In genomic region chr4:111847256-111848108, GRCh38 we compare ENCODE assay signal across 1 cellular context.
TF ChIP-seq lines count a peak whose summit lies in the region.

No MANE protein-coding gene starts in this region.

TF ChIP-seq in SK-N-SH treated with all-trans-retinoic acid at 6 μM for 48 hours, 23 proteins besides CTCF, POLR2A, EP300 and RAD21 (continued from another document):
- TF ChIP-seq TSHZ2 (CRISPR knock-in tag; IDR thresholded peaks at IDR 0.05) = no peak
- no peak for TF ChIP-seq CSDC2 (CRISPR knock-in tag; IDR thresholded peaks at IDR 0.05)
- no peak for TF ChIP-seq BACH2 (CRISPR knock-in tag; IDR thresholded peaks at IDR 0.05; ENCODE audit: borderline replicate concordance)
- TF ChIP-seq GLIS3 (CRISPR knock-in tag; IDR thresholded peaks at IDR 0.05) = no peak
- no peak for TF ChIP-seq RARB (CRISPR knock-in tag; IDR thresholded peaks at IDR 0.05)
- no peak for TF ChIP-seq ZFP30 (CRISPR knock-in tag; IDR thresholded peaks at IDR 0.05)
- no peak for TF ChIP-seq ZFP3 (CRISPR knock-in tag; IDR thresholded peaks at IDR 0.05)
- no peak for TF ChIP-seq ARNTL (CRISPR knock-in tag; IDR thresholded peaks at IDR 0.05; ENCODE audit: borderline replicate concordance, low read depth)
- no peak for TF ChIP-seq CSRNP3 (CRISPR knock-in tag; IDR thresholded peaks at IDR 0.05)
- no peak for TF ChIP-seq ZNF565 (CRISPR knock-in tag; conservative IDR thresholded peaks at IDR 0.05; ENCODE audit: low read depth)
- TF ChIP-seq ZC3H10 (CRISPR knock-in tag; IDR thresholded peaks at IDR 0.05) = no peak
- TF ChIP-seq OSR1 (CRISPR knock-in tag; IDR thresholded peaks at IDR 0.05) = no peak
TF ChIP-seq in SK-N-SH treated with all-trans-retinoic acid at 6 μM for 48 hours: peak in this region for 0.
